1 cellular context compared by ENCODE assay signal in genomic region chr20:32207626-32208498, GRCh38.
TF ChIP-seq lines count a peak whose summit lies in the region.

TSS of gene PLAGL2 (minus strand) at chr20:32207743. CDS start at chr20:32202178, 5,565 bp downstream.
TSS of gene POFUT1 (plus strand) at chr20:32207880. CDS start at chr20:32207942, 62 bp downstream.

TF ChIP-seq in K562, 482 proteins besides CTCF, POLR2A, EP300 and RAD21 (continued from another document and continues in another):
- TF ChIP-seq CREB5 (CRISPR knock-in tag; IDR thresholded peaks at IDR 0.05) (no peak), MED1 (CRISPR knock-in tag; IDR thresholded peaks at IDR 0.05; ENCODE audit: borderline replicate concordance) (no peak), ZNF316 (IDR thresholded peaks at IDR 0.05) (peak; percentile 86), CREB1 (IDR thresholded peaks at IDR 0.05) (peak; percentile 43; the same call in 1 of the 2 replicates), CREB1 (CRISPR knock-in tag; IDR thresholded peaks at IDR 0.05) (no peak), ZNF431 (CRISPR knock-in tag; IDR thresholded peaks at IDR 0.05) (no peak), HDAC6 (IDR thresholded peaks at IDR 0.05; ENCODE audit: low read depth, low read length) (no peak), RREB1 (CRISPR knock-in tag; IDR thresholded peaks at IDR 0.05) (peak; percentile 77; the same call in 1 of the 2 replicates), HOMEZ (CRISPR knock-in tag; IDR thresholded peaks at IDR 0.05) (no peak), GABPA (tag; conservative IDR thresholded peaks at IDR 0.05; ENCODE audit: low read depth) (peak; percentile 68), VEZF1 (CRISPR knock-in tag; IDR thresholded peaks at IDR 0.05) (peak; percentile 88), HMG20B (CRISPR knock-in tag; IDR thresholded peaks at IDR 0.05) (no peak), ATF7 (IDR thresholded peaks at IDR 0.05) (peak; percentile 55; the same call in 1 of the 2 replicates), SRSF9 (IDR thresholded peaks at IDR 0.05; ENCODE audit: borderline replicate concordance, low read depth, low read length) (no peak), NR1H2 (CRISPR knock-in tag; IDR thresholded peaks at IDR 0.05) (0 out of 2 replicates have a peak, but pooled peaks have one; percentile 33), IRF2 (CRISPR knock-in tag; IDR thresholded peaks at IDR 0.05) (no peak), ZNF644 (tag; IDR thresholded peaks at IDR 0.05; ENCODE audit: low read depth) (no peak), ARHGAP35 (IDR thresholded peaks at IDR 0.05; ENCODE audit: partially characterized antibody) (no peak), ELF2 (CRISPR knock-in tag; IDR thresholded peaks at IDR 0.05) (no peak), ZNF584 (CRISPR knock-in tag; IDR thresholded peaks at IDR 0.05; ENCODE audit: low read depth) (no peak), MYNN (IDR thresholded peaks at IDR 0.05) (no peak), MYNN (CRISPR knock-in tag; IDR thresholded peaks at IDR 0.05) (no peak), ZNF507 (tag; conservative IDR thresholded peaks at IDR 0.05) (no peak), ZFX (CRISPR knock-in tag; IDR thresholded peaks at IDR 0.05) (peak; percentile 78), THRAP3 (IDR thresholded peaks at IDR 0.05; ENCODE audit: borderline replicate concordance) (no peak), CBX2 (IDR thresholded peaks at IDR 0.05; ENCODE audit: insufficient read depth, low read length, poor library complexity, severe bottlenecking) (no peak), SETDB1 (IDR thresholded peaks at IDR 0.05; ENCODE audit: low read length) (no peak), RAD51 (IDR thresholded peaks at IDR 0.05; ENCODE audit: borderline replicate concordance, low read depth) (no peak), ESRRB (CRISPR knock-in tag; IDR thresholded peaks at IDR 0.05; ENCODE audit: borderline replicate concordance) (no peak), NR4A1 (CRISPR knock-in tag; IDR thresholded peaks at IDR 0.05) (no peak), NR4A1 (tag; IDR thresholded peaks at IDR 0.05) (no peak), ZNF395 (CRISPR knock-in tag; IDR thresholded peaks at IDR 0.05) (peak; percentile 43; the same call in 1 of the 2 replicates), ADNP (tag; IDR thresholded peaks at IDR 0.05) (peak; percentile 80), CBFA2T3 (IDR thresholded peaks at IDR 0.05) (no peak), CREBBP (IDR thresholded peaks at IDR 0.05; ENCODE audit: low read depth, low read length) (no peak), RFX5 (IDR thresholded peaks at IDR 0.05; ENCODE audit: low read depth, low read length) (no peak), ZNF766 (CRISPR knock-in tag; conservative IDR thresholded peaks at IDR 0.05) (no peak), ZNF212 (CRISPR knock-in tag; IDR thresholded peaks at IDR 0.05) (no peak), NFRKB (IDR thresholded peaks at IDR 0.05; ENCODE audit: low read depth) (peak; percentile 40; the same call in 1 of the 2 replicates), ZC3H4 (CRISPR knock-in tag; IDR thresholded peaks at IDR 0.05; ENCODE audit: borderline replicate concordance) (no peak), HDAC2 (IDR thresholded peaks at IDR 0.05) (peak; percentile 86), XRCC3 (IDR thresholded peaks at IDR 0.05) (no peak), ZBTB12 (CRISPR knock-in tag; IDR thresholded peaks at IDR 0.05) (no peak), YY1 (IDR thresholded peaks at IDR 0.05; ENCODE audit: borderline replicate concordance in 1 of 3, control insufficient read depth in 1 of 3, extremely low read depth in 1 of 3, insufficient read depth in 3 of 3, insufficient read length in 1 of 3, insufficient replicate concordance in 2 of 3, low read depth in 1 of 3, low read length in 2 of 3) (peak; percentile 56 to 89 (median 84)), NCOA2 (IDR thresholded peaks at IDR 0.05; ENCODE audit: partially characterized antibody in 2 of 2) (no peak), RBFOX2 (IDR thresholded peaks at IDR 0.05; ENCODE audit: low read depth, low read length) (peak; percentile 95), ETS2 (tag; IDR thresholded peaks at IDR 0.05; ENCODE audit: borderline replicate concordance, poor library complexity, severe bottlenecking) (no peak), MTF1 (CRISPR knock-in tag; IDR thresholded peaks at IDR 0.05; ENCODE audit: borderline replicate concordance) (no peak), CHD4 (IDR thresholded peaks at IDR 0.05; ENCODE audit: insufficient read depth, insufficient replicate concordance, low read depth, low read length, poor library complexity, severe bottlenecking) (no peak), L3MBTL2 (IDR thresholded peaks at IDR 0.05) (peak; percentile 45; the same call in 1 of the 2 replicates), CBFB (CRISPR knock-in tag; IDR thresholded peaks at IDR 0.05) (no peak), AFF4 (CRISPR knock-in tag; IDR thresholded peaks at IDR 0.05) (peak; percentile 88; the same call in 1 of the 2 replicates), HLTF (IDR thresholded peaks at IDR 0.05) (no peak), KLF6 (CRISPR knock-in tag; IDR thresholded peaks at IDR 0.05; ENCODE audit: borderline replicate concordance) (no peak), SMAD2 (IDR thresholded peaks at IDR 0.05; ENCODE audit: low read depth, low read length) (no peak)
